25 cellular contexts compared by ENCODE assay signal in genomic region chr10:55803055-55803454, GRCh38.
"Had no signal": no experiment of that assay in that cellular context is flagged by ENCODE, and none has a peak within 500 bp of the region (broad histone marks: within the 10 kb centered on the region; RNA-seq: fewer than 3 reads in every experiment).

No MANE protein-coding gene starts in this region.

- H3K27ac ChIP-seq: colonic mucosa, coronary artery, dorsolateral prefrontal cortex, epithelial cell of prostate, esophagus muscularis mucosa, esophagus squamous epithelium, foreskin keratinocyte, gastrocnemius medialis, gastroesophageal sphincter, heart left ventricle had no signal

- H3K4me1 ChIP-seq: colonic mucosa, esophagus muscularis mucosa, esophagus squamous epithelium, foreskin keratinocyte, gastrocnemius medialis, gastroesophageal sphincter, heart left ventricle had no signal

- H3K36me3 ChIP-seq: colonic mucosa, esophagus muscularis mucosa, esophagus squamous epithelium, gastrocnemius medialis, gastroesophageal sphincter, heart left ventricle had no signal

- H3K9me3 ChIP-seq: colonic mucosa, esophagus muscularis mucosa, esophagus squamous epithelium, gastrocnemius medialis, gastroesophageal sphincter had no signal

- H3K4me3 ChIP-seq: colonic mucosa, coronary artery, dorsolateral prefrontal cortex, esophagus muscularis mucosa, esophagus squamous epithelium, gastrocnemius medialis, gastroesophageal sphincter, heart left ventricle had no signal

- DNase-seq: colonic mucosa; cortex of kidney; dermis blood vessel endothelial cell; dorsolateral prefrontal cortex; effector CD4-positive, alpha-beta T cell; effector CD8-positive, alpha-beta T cell; effector memory CD4-positive, alpha-beta T cell; effector memory CD8-positive, alpha-beta T cell; endodermal cell; erythroblast; esophagus squamous epithelium; foreskin fibroblast; foreskin keratinocyte; foreskin melanocyte; gastrocnemius medialis; glutamatergic neuron; head of caudate nucleus; heart left ventricle had no signal

- FAIRE-seq: endothelial cell of umbilical vein had no signal

- H3K9me3 Mint-ChIP-seq: endodermal cell had no signal

- ATAC-seq: effector memory CD8-positive, alpha-beta T cell; esophagus mucosa; foreskin keratinocyte; gastrocnemius medialis; gastroesophageal sphincter; heart left ventricle had no signal

- H3K4me1 Mint-ChIP-seq: endodermal cell had no signal

- H3K27ac Mint-ChIP-seq: dendritic cell treated with granulocyte-macrophage colony-stimulating factor and Interleukin-4, amounts not matched to agents 40 ng/mL and 50 ng/mL, for 4 days; effector memory CD8-positive, alpha-beta T cell; endodermal cell had no signal

- H3K27me3 Mint-ChIP-seq: dendritic cell treated with granulocyte-macrophage colony-stimulating factor and Interleukin-4, amounts not matched to agents 40 ng/mL and 50 ng/mL, for 4 days; effector memory CD8-positive, alpha-beta T cell had no signal

- H3K4me3 Mint-ChIP-seq: dendritic cell treated with granulocyte-macrophage colony-stimulating factor and Interleukin-4, amounts not matched to agents 40 ng/mL and 50 ng/mL, for 4 days; effector memory CD8-positive, alpha-beta T cell; endodermal cell had no signal
